ENCODE assay signal across 1 cellular context in the genomic region with DNA sequence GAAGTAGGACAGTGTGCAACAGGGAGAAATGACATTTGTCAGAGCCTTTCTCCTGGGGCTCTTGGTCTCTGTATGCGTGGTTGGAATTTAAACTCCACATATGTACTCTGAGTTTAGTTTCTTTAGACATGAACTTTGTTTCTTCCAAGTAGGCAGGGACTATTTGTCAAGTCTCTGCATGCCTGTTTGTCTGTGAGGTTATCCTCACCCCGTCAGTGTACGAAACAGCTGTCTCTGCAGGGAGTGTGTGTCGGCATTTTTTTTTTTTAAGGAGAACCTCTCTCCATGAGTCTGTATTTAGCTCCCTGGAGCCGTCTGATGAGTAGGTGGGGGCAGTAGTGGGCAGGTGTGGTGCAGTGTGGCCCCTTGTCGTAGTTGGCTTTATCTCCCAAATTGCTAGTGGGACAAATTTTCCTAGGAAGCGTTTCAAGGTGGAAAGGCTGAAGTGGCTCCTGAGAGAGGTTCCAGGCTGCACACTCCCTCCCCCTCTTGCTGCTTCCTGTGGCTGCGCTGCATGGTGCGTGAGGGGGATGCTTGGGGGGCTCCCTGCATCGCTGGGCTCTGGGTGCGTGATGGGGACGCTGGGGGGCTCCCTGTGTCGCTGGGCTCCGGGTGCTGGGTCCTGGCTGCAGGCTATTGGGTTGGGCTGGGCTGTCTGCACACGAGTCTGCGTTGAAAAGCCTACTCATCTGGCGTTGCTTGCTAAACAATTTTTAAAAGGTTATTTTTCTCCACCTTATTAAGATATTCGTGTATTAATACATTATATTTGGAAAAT.
A peak's percentile ranks its signal among the peaks of the same experiment; 100 is the strongest.
TF ChIP-seq lines count a peak whose summit lies in the region.

No MANE protein-coding gene starts in this region.

TF ChIP-seq in HepG2, 621 proteins besides CTCF, POLR2A, EP300 and RAD21:
- TF ChIP-seq RFX3 (CRISPR knock-in tag; IDR thresholded peaks at IDR 0.05) (no peak), SP4 (CRISPR knock-in tag; IDR thresholded peaks at IDR 0.05) (0 out of 2 replicates have a peak, but pooled peaks have one; percentile 23), ZNF562 (CRISPR knock-in tag; IDR thresholded peaks at IDR 0.05; ENCODE audit: borderline replicate concordance) (no peak), HOXA9 (CRISPR knock-in tag; IDR thresholded peaks at IDR 0.05; ENCODE audit: borderline replicate concordance) (no peak), ZNF225 (CRISPR knock-in tag; IDR thresholded peaks at IDR 0.05) (no peak)
- TF ChIP-seq, protein P1, sequence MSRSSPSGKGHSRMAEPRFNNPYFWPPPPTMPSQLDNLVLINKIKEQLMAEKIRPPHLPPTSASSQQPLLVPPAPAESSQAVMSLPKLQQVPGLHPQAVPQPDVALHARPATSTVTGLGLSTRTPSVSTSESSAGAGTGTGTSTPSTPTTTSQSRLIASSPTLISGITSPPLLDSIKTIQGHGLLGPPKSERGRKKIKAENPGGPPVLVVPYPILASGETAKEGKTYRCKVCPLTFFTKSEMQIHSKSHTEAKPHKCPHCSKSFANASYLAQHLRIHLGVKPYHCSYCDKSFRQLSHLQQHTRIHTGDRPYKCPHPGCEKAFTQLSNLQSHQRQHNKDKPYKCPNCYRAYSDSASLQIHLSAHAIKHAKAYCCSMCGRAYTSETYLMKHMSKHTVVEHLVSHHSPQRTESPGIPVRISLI (CRISPR knock-in tag; IDR thresholded peaks at IDR 0.05; ENCODE audit: borderline replicate concordance): 0 out of 2 replicates have a peak, but pooled peaks have one; percentile 26
